8 cellular contexts compared by ENCODE assay signal in the genomic region with DNA sequence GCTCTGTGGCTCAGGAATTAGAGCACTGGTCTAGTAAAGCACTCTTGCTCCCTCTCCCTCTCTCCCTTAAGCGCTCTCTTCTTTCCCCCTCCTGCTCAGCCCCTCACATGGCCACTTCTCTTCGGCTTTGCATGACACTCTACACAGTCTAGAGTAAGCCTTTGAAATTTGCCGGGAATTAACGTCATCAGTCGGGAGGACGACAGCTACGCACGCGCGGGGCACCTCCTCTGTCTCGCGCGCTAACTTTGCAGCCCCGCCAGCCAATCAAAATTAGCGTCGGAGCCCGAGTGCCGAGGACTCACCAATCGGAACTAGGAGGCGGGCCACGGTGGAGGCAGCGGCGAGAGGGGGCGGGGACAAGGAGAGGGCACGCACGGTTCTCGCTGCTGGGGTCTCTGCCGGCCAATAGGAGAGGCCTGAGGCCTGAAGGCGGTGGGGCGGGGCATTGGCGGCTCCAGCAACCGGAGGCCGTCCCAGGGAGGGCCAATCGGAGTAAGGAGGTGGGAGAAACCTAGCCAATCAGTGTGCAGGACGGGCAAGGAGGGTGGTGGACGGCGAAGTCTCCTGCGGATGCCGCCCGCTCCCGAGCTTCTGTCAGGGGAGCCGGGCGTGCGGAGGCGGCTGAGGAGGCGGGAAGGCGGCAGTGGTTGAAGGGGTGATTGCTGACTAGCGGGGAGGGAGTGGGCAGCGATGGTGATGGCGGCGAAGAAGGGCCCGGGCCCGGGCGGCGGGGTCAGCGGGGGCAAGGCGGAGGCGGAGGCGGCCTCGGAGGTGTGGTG. TPM values are rescaled to one million over a fixed set of nuclear protein-coding genes. Genes with fewer than 3 reads are reported as not detected.
A peak's percentile ranks its signal among the peaks of the same experiment; 100 is the strongest.
DNase-seq lines count a peak whose midpoint lies in the region; ATAC-seq, FAIRE-seq and TF ChIP-seq lines count a peak whose summit lies in the region.

Gene AGFG2 (plus strand): TSS at position 550 of the 782 bp plus-strand sequence. CDS start 144 bp downstream, at position 694.

- peak; percentile 79 for FAIRE-seq in H54 (lab: Jason Lieb, UNC)

- H3K27me3 ChIP-seq in Loucy (ENCODE audit: insufficient read depth, low read length, poor library complexity, severe bottlenecking) = no peaks in the 10 kb centered on the region

- no peaks in the 10 kb centered on the region for H3K36me3 Mint-ChIP-seq in natural killer cell

- H3K4me2 ChIP-seq in Loucy (ENCODE audit: low read depth, low read length, poor library complexity, severe bottlenecking) = peak within 1 kb of the TSS; percentile 99

- TF ChIP-seq CTCF in Loucy (conservative IDR thresholded peaks at IDR 0.05; ENCODE audit: low read length) (no peak), natural killer cell (IDR thresholded peaks at IDR 0.05) (no peak)

- intact Hi-C loops in natural killer cell (cut with micrococcal nuclease) = no loop called here

- no peaks in the 10 kb centered on the region for H3K9me3 ChIP-seq in Loucy (ENCODE audit: insufficient read depth, low read depth, low read length)

- peak within 1 kb of the TSS; percentile 99 for H3K4me3 Mint-ChIP-seq in natural killer cell

- peaks cover 46 to 53% of the 10 kb centered on the region in 2 donors for H3K4me1 Mint-ChIP-seq in natural killer cell

- ATAC-seq in natural killer cell = peak; percentile 96 to 100 (median 96)

- peaks cover 25% of the 10 kb centered on the region for H3K4me1 ChIP-seq in Loucy (ENCODE audit: insufficient read depth, low read length, poor library complexity, severe bottlenecking)

- H3F3A ChIP-seq in Loucy (ENCODE audit: low read depth) = 0 out of 2 replicates have a peak, but pooled peaks cover 3% of the 10 kb centered on the region

- H3K27me3 Mint-ChIP-seq in natural killer cell (ENCODE audit: low read depth in 2 of 2) = no peaks in the 10 kb centered on the region

- no peaks in the 10 kb centered on the region for H3K9me3 Mint-ChIP-seq in natural killer cell

- peak within 1 kb of the TSS; percentile 79 to 90 for H3K27ac Mint-ChIP-seq in natural killer cell

- peak; percentile 100 for DNase-seq in EL
- peak; percentile 96 for DNase-seq in H54 (ENCODE audit: insufficient read length, low spot score)
- DNase-seq in activated T-helper 9 cell treated with anti-CD3 and anti-CD28 coated beads, Interleukin-2, amount 50 U/mL, for 16 hours (ENCODE audit: low read depth) = peak; percentile 100
- DNase-seq in fibroblast of peridontal ligament (ENCODE audit: extremely low read depth) = peak; percentile 99
- peak; percentile 100 for DNase-seq in natural killer cell
- peak; percentile 100 for DNase-seq in stimulated activated naive CD4-positive, alpha-beta T cell treated with Interleukin-2 at 50 U/mL for 16 hours (lab: John Stamatoyannopoulos, UW)

- H3K9me2 ChIP-seq in Loucy (replicated peaks; ENCODE audit: low read depth, low read length) = no peaks in the 10 kb centered on the region

- H2AFZ ChIP-seq in Loucy (ENCODE audit: low read length) = peak within 1 kb of the TSS; percentile 97

- H3K9ac ChIP-seq in Loucy (ENCODE audit: low read depth, low read length, poor library complexity, severe bottlenecking) = peak within 1 kb of the TSS; percentile 76

- TF ChIP-seq POLR2A in H54 (IDR thresholded peaks at IDR 0.05; ENCODE audit: low read depth, low read length) (peak; percentile 88), Raji (IDR thresholded peaks at IDR 0.05; ENCODE audit: insufficient read depth, low read depth, low read length) (peak; percentile 63)

- no peaks in the 10 kb centered on the region for H4K20me1 ChIP-seq in Loucy (ENCODE audit: insufficient read depth, low read length, poor library complexity, severe bottlenecking)

- peak within 1 kb of the TSS; percentile 85 for H3K4me3 ChIP-seq in Loucy (ENCODE audit: low read length, poor library complexity, severe bottlenecking)

- no peaks in the 10 kb centered on the region for H3K36me3 ChIP-seq in Loucy (ENCODE audit: insufficient read depth, low read length)

- peaks cover 16% of the 10 kb centered on the region for H3K79me2 ChIP-seq in Loucy (ENCODE audit: insufficient read depth, low read length)

RNA-seq across cellular contexts. Expression of gene AGFG2, which starts in this region (rescaled TPM):
- 10 to 100 TPM; 21.5 to 32.6 (median 22.2) TPM for total RNA-seq in natural killer cell

Comparison
In these comparisons a context has a peak if more than half of its experiments do, and no peak if none do; other contexts are left out.
1. Peak in every context shown above with its lines: DNase-seq, ATAC-seq and H3K4me3 ChIP-seq.